ENCODE assay signal across 8 cellular contexts in the genomic region with DNA sequence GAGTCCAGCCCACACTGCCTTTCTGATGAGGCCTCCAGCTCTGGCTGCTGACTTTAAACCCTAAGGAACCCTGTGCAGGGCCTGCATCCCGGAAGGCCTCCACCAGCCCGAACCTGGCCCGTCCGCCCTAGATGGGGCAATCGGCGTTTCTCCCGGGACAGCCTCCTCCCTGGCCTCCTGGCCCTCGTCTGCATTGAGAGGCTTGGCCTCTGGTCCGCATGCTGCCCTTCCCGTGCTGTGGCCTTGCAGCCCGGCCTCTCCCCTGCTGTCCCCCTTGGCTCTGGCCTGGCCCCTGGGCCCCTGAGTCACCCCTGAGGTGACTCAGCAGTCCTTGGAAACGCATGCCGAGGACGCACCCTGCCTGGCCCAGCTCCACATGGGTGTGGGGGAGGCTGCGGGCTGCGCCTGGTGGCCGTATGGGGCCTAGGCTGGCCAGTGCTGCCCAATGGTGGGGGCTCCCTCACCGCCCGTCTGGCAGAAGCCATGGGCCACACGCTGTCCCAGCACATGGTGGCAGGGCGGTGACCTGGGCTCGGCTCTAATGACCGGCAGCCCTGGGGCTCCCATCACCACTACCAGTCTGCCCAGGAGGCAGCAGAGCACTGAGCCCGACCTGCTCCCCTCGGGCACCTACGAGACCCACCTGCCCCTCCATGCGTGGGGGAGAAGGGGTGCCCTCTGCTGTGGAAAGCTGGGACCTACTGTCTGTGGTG. TPM values are rescaled to one million over a fixed set of nuclear protein-coding genes. Genes with fewer than 3 reads are reported as not detected.
DNase-seq lines count a peak whose midpoint lies in the region; ATAC-seq and TF ChIP-seq lines count a peak whose summit lies in the region.

No MANE protein-coding gene starts in this region.

- whole genome bisulfite sequencing in mesodermal cell (ENCODE audit: insufficient coverage in 2 of 2), 2 experiments = 84 to 91% methylated on average over 22 to 23 of the region's 27 CpGs

- H3K4me1 Mint-ChIP-seq in dendritic cell treated with granulocyte-macrophage colony-stimulating factor and Interleukin-4, amounts not matched to agents 40 ng/mL and 50 ng/mL, for 4 days (ENCODE audit: low read depth) = peaks cover 98% of the 10 kb centered on the region
- H3K4me1 Mint-ChIP-seq in activated T-helper 1 cell treated with anti-CD3 and anti-CD28 coated beads, Interleukin-12 subunit alpha, Interleukin-12 subunit beta, Interleukin-2, Interleukin-4 antibody, amounts not matched to agents 30 ng/mL and 10 ng/mL and 1 ng/mL, durations not matched to agents 14 hours and 24 hours and 36 hours (ENCODE audit: low read depth) = peaks cover 58% of the 10 kb centered on the region
- H3K4me1 Mint-ChIP-seq in natural killer cell = peaks cover 22 to 45% of the 10 kb centered on the region in 2 donors

- no peak for TF ChIP-seq CTCF in natural killer cell (IDR thresholded peaks at IDR 0.05)

- H3K27ac ChIP-seq in mesodermal cell (ENCODE audit: low read depth, low read length, severe bottlenecking) = peak overlapping the region; percentile 90

- in situ Hi-C loops in ACHN (cut with HindIII; ENCODE audit: low pct_ligation_motif_present, low pct_unique_long_range_greater_than_20kb, low sequenced_read_pairs) = no loop called here

- H3K4me1 ChIP-seq in mesodermal cell (ENCODE audit: control insufficient read depth, insufficient read depth, low read length, poor library complexity, severe bottlenecking) = peaks cover 46% of the 10 kb centered on the region

- peaks cover 74% of the 10 kb centered on the region for H3K36me3 Mint-ChIP-seq in dendritic cell treated with granulocyte-macrophage colony-stimulating factor and Interleukin-4, amounts not matched to agents 40 ng/mL and 50 ng/mL, for 4 days (ENCODE audit: low read depth)
- H3K36me3 Mint-ChIP-seq in activated T-helper 1 cell treated with anti-CD3 and anti-CD28 coated beads, Interleukin-12 subunit alpha, Interleukin-12 subunit beta, Interleukin-2, Interleukin-4 antibody, amounts not matched to agents 30 ng/mL and 10 ng/mL and 1 ng/mL, durations not matched to agents 14 hours and 24 hours and 36 hours (ENCODE audit: low read depth) = no peaks in the 10 kb centered on the region
- H3K36me3 Mint-ChIP-seq in natural killer cell = no peaks in the 10 kb centered on the region

- H3K9me3 Mint-ChIP-seq in dendritic cell treated with granulocyte-macrophage colony-stimulating factor and Interleukin-4, amounts not matched to agents 40 ng/mL and 50 ng/mL, for 4 days = no peaks in the 10 kb centered on the region
- H3K9me3 Mint-ChIP-seq in activated T-helper 1 cell treated with anti-CD3 and anti-CD28 coated beads, Interleukin-12 subunit alpha, Interleukin-12 subunit beta, Interleukin-2, Interleukin-4 antibody, amounts not matched to agents 30 ng/mL and 10 ng/mL and 1 ng/mL, durations not matched to agents 14 hours and 24 hours and 36 hours = no peaks in the 10 kb centered on the region
- H3K9me3 Mint-ChIP-seq in natural killer cell = no peaks in the 10 kb centered on the region

- H3K27ac Mint-ChIP-seq in dendritic cell treated with granulocyte-macrophage colony-stimulating factor and Interleukin-4, amounts not matched to agents 40 ng/mL and 50 ng/mL, for 4 days = peak overlapping the region; percentile 91
- no peak overlapping the region for H3K27ac Mint-ChIP-seq in activated T-helper 1 cell treated with anti-CD3 and anti-CD28 coated beads, Interleukin-12 subunit alpha, Interleukin-12 subunit beta, Interleukin-2, Interleukin-4 antibody, amounts not matched to agents 30 ng/mL and 10 ng/mL and 1 ng/mL, durations not matched to agents 14 hours and 24 hours and 36 hours
- H3K27ac Mint-ChIP-seq in natural killer cell = no peak overlapping the region

- H3K27me3 Mint-ChIP-seq in dendritic cell treated with granulocyte-macrophage colony-stimulating factor and Interleukin-4, amounts not matched to agents 40 ng/mL and 50 ng/mL, for 4 days = no peaks in the 10 kb centered on the region
- no peaks in the 10 kb centered on the region for H3K27me3 Mint-ChIP-seq in activated T-helper 1 cell treated with anti-CD3 and anti-CD28 coated beads, Interleukin-12 subunit alpha, Interleukin-12 subunit beta, Interleukin-2, Interleukin-4 antibody, amounts not matched to agents 30 ng/mL and 10 ng/mL and 1 ng/mL, durations not matched to agents 14 hours and 24 hours and 36 hours (ENCODE audit: insufficient read depth)
- H3K27me3 Mint-ChIP-seq in natural killer cell (ENCODE audit: low read depth in 2 of 2) = no peaks in the 10 kb centered on the region

- no peak for ATAC-seq in natural killer cell
- no peak for ATAC-seq in GM18498 (IDR thresholded peaks at IDR 0.05; ENCODE audit: unreplicated experiment)

- peak overlapping the region; percentile 41 for H3K4me3 Mint-ChIP-seq in dendritic cell treated with granulocyte-macrophage colony-stimulating factor and Interleukin-4, amounts not matched to agents 40 ng/mL and 50 ng/mL, for 4 days
- no peak overlapping the region for H3K4me3 Mint-ChIP-seq in activated T-helper 1 cell treated with anti-CD3 and anti-CD28 coated beads, Interleukin-12 subunit alpha, Interleukin-12 subunit beta, Interleukin-2, Interleukin-4 antibody, amounts not matched to agents 30 ng/mL and 10 ng/mL and 1 ng/mL, durations not matched to agents 14 hours and 24 hours and 36 hours
- H3K4me3 Mint-ChIP-seq in natural killer cell = no peak overlapping the region

- H3K9me3 ChIP-seq in mesodermal cell (ENCODE audit: control insufficient read depth, low read length) = no peaks in the 10 kb centered on the region

- peaks cover 4% of the 10 kb centered on the region for H3K36me3 ChIP-seq in mesodermal cell (ENCODE audit: control insufficient read depth, insufficient read depth, low read length)

- intact Hi-C loops in dendritic cell treated with granulocyte-macrophage colony-stimulating factor and Interleukin-4, amounts not matched to agents 40 ng/mL and 50 ng/mL, for 4 days (cut with micrococcal nuclease) = no loop called here
- intact Hi-C loops in activated T-helper 1 cell treated with anti-CD3 and anti-CD28 coated beads, Interleukin-12 subunit alpha, Interleukin-12 subunit beta, Interleukin-2, Interleukin-4 antibody, amounts not matched to agents 30 ng/mL and 10 ng/mL and 1 ng/mL, durations not matched to agents 14 hours and 24 hours and 36 hours (cut with micrococcal nuclease) = no loop called here
- intact Hi-C loops in natural killer cell (cut with micrococcal nuclease) = no loop called here

- peak; percentile 84 for DNase-seq in ACHN
- DNase-seq in LoVo (ENCODE audit: low spot score) = peak; percentile 80
- no peak for DNase-seq in activated T-helper 1 cell treated with anti-CD3 and anti-CD28 coated beads, Interleukin-12 subunit alpha, Interleukin-12 subunit beta, Interleukin-2, Interleukin-4 antibody, amounts not matched to agents 30 ng/mL and 10 ng/mL and 1 ng/mL, durations not matched to agents 14 hours and 24 hours and 36 hours (ENCODE audit: low spot score)
- no peak for DNase-seq in stimulated activated CD8-positive, alpha-beta memory T cell treated with anti-CD3 and anti-CD28 coated beads, Interleukin-4, amount 100 ng/mL, for 48 hours
- no peak for DNase-seq in natural killer cell

- no peak overlapping the region for H3K4me3 ChIP-seq in mesodermal cell (ENCODE audit: extremely low read depth, insufficient read depth, low read length, poor library complexity, severe bottlenecking)

RNA-seq across cellular contexts. Expression of a gene that starts 25.7 kb away (rescaled TPM):
- 96.1 TPM for polyA plus RNA-seq in mesodermal cell (2013, experiment 1 of 2)
- polyA plus RNA-seq in mesodermal cell (2013, experiment 2 of 2) = 78.6 TPM
- 50.3 and 54.2 TPM in 2 replicates for total RNA-seq in activated T-helper 1 cell treated with anti-CD3 and anti-CD28 coated beads, Interleukin-12 subunit alpha, Interleukin-12 subunit beta, Interleukin-2, Interleukin-4 antibody, amounts not matched to agents 30 ng/mL and 10 ng/mL and 1 ng/mL, durations not matched to agents 14 hours and 24 hours and 36 hours
- total RNA-seq in natural killer cell = 10 to 100 TPM; 43.9 to 55.7 (median 49.2) TPM

RNA-seq across cellular contexts. Expression of a gene that starts 27.8 kb away (rescaled TPM):
- 23.5 TPM for polyA plus RNA-seq in mesodermal cell (2013, experiment 1 of 2)
- polyA plus RNA-seq in mesodermal cell (2013, experiment 2 of 2) = 22.8 TPM
- 106 and 107 TPM in 2 replicates for total RNA-seq in activated T-helper 1 cell treated with anti-CD3 and anti-CD28 coated beads, Interleukin-12 subunit alpha, Interleukin-12 subunit beta, Interleukin-2, Interleukin-4 antibody, amounts not matched to agents 30 ng/mL and 10 ng/mL and 1 ng/mL, durations not matched to agents 14 hours and 24 hours and 36 hours
- total RNA-seq in natural killer cell = 10 to 100 TPM; 34.4 to 40.8 (median 35.2) TPM

RNA-seq across cellular contexts. Expression of a gene that starts 31.2 kb away (rescaled TPM):
- 18.6 TPM for polyA plus RNA-seq in mesodermal cell (2013, experiment 1 of 2)
- polyA plus RNA-seq in mesodermal cell (2013, experiment 2 of 2) = 16.3 TPM
- 15.7 and 19.3 TPM in 2 replicates for total RNA-seq in activated T-helper 1 cell treated with anti-CD3 and anti-CD28 coated beads, Interleukin-12 subunit alpha, Interleukin-12 subunit beta, Interleukin-2, Interleukin-4 antibody, amounts not matched to agents 30 ng/mL and 10 ng/mL and 1 ng/mL, durations not matched to agents 14 hours and 24 hours and 36 hours
- total RNA-seq in natural killer cell = 10 to 100 TPM; 30.4 to 38.4 (median 31.1) TPM

RNA-seq across cellular contexts. Expression of a gene that starts 36.0 kb away (rescaled TPM):
- polyA plus RNA-seq in mesodermal cell (2013, experiment 1 of 2) = 15.7 TPM
- polyA plus RNA-seq in mesodermal cell (2013, experiment 2 of 2) = 12.8 TPM
- total RNA-seq in activated T-helper 1 cell treated with anti-CD3 and anti-CD28 coated beads, Interleukin-12 subunit alpha, Interleukin-12 subunit beta, Interleukin-2, Interleukin-4 antibody, amounts not matched to agents 30 ng/mL and 10 ng/mL and 1 ng/mL, durations not matched to agents 14 hours and 24 hours and 36 hours = 12.9 and 15.0 TPM in 2 replicates
- total RNA-seq in natural killer cell = 1 to 10 TPM; 1.4 to 3.3 (median 2.0) TPM

Comparison
In these comparisons a context has a peak if more than half of its experiments do, and no peak if none do; other contexts are left out.
1. DNase-seq: peak in ACHN (single experiment) and LoVo (single experiment); none in activated T-helper 1 cell treated with anti-CD3 and anti-CD28 coated beads, Interleukin-12 subunit alpha, Interleukin-12 subunit beta, Interleukin-2, Interleukin-4 antibody, amounts not matched to agents 30 ng/mL and 10 ng/mL and 1 ng/mL, durations not matched to agents 14 hours and 24 hours and 36 hours (single experiment), stimulated activated CD8-positive, alpha-beta memory T cell treated with anti-CD3 and anti-CD28 coated beads, Interleukin-4, amount 100 ng/mL, for 48 hours (single experiment) and natural killer cell (single experiment).